In the genomic region with DNA sequence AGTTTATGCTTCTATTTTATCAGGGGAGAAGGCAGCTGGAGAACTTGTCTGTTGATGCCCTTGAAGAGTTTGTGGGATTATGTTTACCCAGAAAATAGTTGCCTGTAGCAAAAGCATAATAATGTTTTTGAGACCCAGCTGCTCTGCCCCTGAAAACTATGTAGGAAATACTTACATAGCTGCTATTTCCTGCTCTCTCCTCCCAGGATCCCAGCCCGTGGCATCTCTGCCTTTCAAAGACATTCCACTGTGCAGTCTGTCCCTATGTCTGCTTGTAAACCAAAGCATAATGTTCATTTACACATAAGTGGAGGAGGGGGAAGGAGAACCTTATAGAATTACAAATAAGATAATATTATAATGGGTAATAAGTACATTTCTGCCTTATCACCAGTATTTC, we compare ENCODE assay signal across 25 cellular contexts.
DNase-seq lines count a peak whose midpoint lies in the region; TF ChIP-seq lines count a peak whose summit lies in the region.
"Had no signal": no experiment of that assay in that cellular context is flagged by ENCODE, and none has a peak within 500 bp of the region (broad histone marks: within the 10 kb centered on the region; RNA-seq: fewer than 3 reads in every experiment).

No MANE protein-coding gene starts in this region.

- H3K4me3 ChIP-seq in adipocyte (ENCODE audit: low read length) (no peak overlapping the region), fibroblast of the aortic adventitia (ENCODE audit: low read depth, low read length) (no peak overlapping the region), trophoblast cell (ENCODE audit: low read depth, low read length) (no peak overlapping the region)
- H3K4me3 ChIP-seq: adrenal gland, coronary artery, heart left ventricle, ovary, PC-9, right lobe of liver, stomach, tibial nerve had no signal

- no peak overlapping the region for H4K91ac ChIP-seq in trophoblast cell (ENCODE audit: low read depth, low read length)

- H3K27me3 Mint-ChIP-seq in HFFc6 (ENCODE audit: insufficient read depth) = no peaks in the 10 kb centered on the region; the same call in 1 of the 2 replicates
- H3K27me3 Mint-ChIP-seq in activated naive CD4-positive, alpha-beta T cell treated with anti-CD3 and anti-CD28 coated beads, Interleukin-2, amount 10 ng/mL, durations not matched to agents 7 days and 5 days = no peaks in the 10 kb centered on the region
- H3K27me3 Mint-ChIP-seq: activated CD4-positive, alpha-beta T cell treated with anti-CD3 and anti-CD28 coated beads for 36 hours; natural killer cell treated with Interleukin-12 subunit alpha and Interleukin-12 subunit beta and Interleukin-15 and Interleukin-18, amount 100 ng/mL, for 72 hours had no signal

- no peak overlapping the region for H4K12ac ChIP-seq in trophoblast cell (ENCODE audit: low read depth, low read length)

- H3K36me3 Mint-ChIP-seq in HFFc6 (ENCODE audit: low read depth) = peaks cover 9% of the 10 kb centered on the region; the same call in 1 of the 2 replicates
- H3K36me3 Mint-ChIP-seq in activated naive CD4-positive, alpha-beta T cell treated with anti-CD3 and anti-CD28 coated beads, Interleukin-2, amount 10 ng/mL, durations not matched to agents 7 days and 5 days = no peaks in the 10 kb centered on the region
- H3K36me3 Mint-ChIP-seq: CD14-positive monocyte; natural killer cell treated with Interleukin-12 subunit alpha and Interleukin-12 subunit beta and Interleukin-15 and Interleukin-18, amount 100 ng/mL, for 72 hours had no signal

- H3K4me1 ChIP-seq in adipocyte (ENCODE audit: control insufficient read depth, insufficient read depth, low read length) = no peaks in the 10 kb centered on the region
- no peaks in the 10 kb centered on the region for H3K4me1 ChIP-seq in trophoblast cell (ENCODE audit: control insufficient read depth in 1 of 2, insufficient read depth in 2 of 2, low read length in 2 of 2)
- H3K4me1 ChIP-seq: adrenal gland, heart left ventricle, right lobe of liver, stomach, tibial nerve had no signal

- peak overlapping the region; percentile 20 for H3K27ac ChIP-seq in trophoblast cell (ENCODE audit: low read depth, low read length)
- H3K27ac ChIP-seq: adrenal gland, coronary artery, heart left ventricle, ovary, PC-9, right lobe of liver, stomach, tibial nerve had no signal

- H2BK12ac ChIP-seq in trophoblast cell (ENCODE audit: low read length) = no peak overlapping the region

- TF ChIP-seq CTCF in HFFc6 (IDR thresholded peaks at IDR 0.05) (no peak), fibroblast of the aortic adventitia (IDR thresholded peaks at IDR 0.05; ENCODE audit: insufficient read depth, low read length) (no peak)

- DNase-seq in HFFc6 (no peak), adipocyte (ENCODE audit: low read depth) (peak; percentile 46), fibroblast of the aortic adventitia (ENCODE audit: low read depth) (peak; percentile 22), trophoblast cell (no peak), NCI-H1436 (lab: John Stamatoyannopoulos, UW) (no peak), NCI-H2196 (lab: John Stamatoyannopoulos, UW; ENCODE audit: unreplicated experiment) (no peak)
- no peak for DNase-seq in activated naive CD4-positive, alpha-beta T cell treated with anti-CD3 and anti-CD28 coated beads, Interleukin-2, amount 10 ng/mL, durations not matched to agents 7 days and 5 days
- no peak for DNase-seq in activated CD4-positive, alpha-beta T cell treated with anti-CD3 and anti-CD28 coated beads, Interleukin-2, amount 50 U/mL, for 48 hours
- DNase-seq: activated CD4-positive, alpha-beta T cell treated with anti-CD3 and anti-CD28 coated beads for 36 hours; activated CD8-positive, alpha-beta memory T cell treated with anti-CD3 and anti-CD28 coated beads for 24 hours; activated gamma-delta T cell; activated T-cell treated with anti-CD3 and anti-CD28 coated beads, Interleukin-2, amount 50 U/mL, for 1 hour; adrenal gland; heart left ventricle; NCI-H2081 treated with DMSO at 0.1 percent for 48 hours; NCI-H446; ovary; PC-9; right lobe of liver; SHP77 treated with DMSO at 0.1 percent for 48 hours; stomach had no signal

- H3K18ac ChIP-seq in trophoblast cell (ENCODE audit: low read length) = no peak overlapping the region

- H3K36me3 ChIP-seq in adipocyte (ENCODE audit: control insufficient read depth, insufficient read depth, low read length, severe bottlenecking) (no peaks in the 10 kb centered on the region), trophoblast cell (ENCODE audit: control insufficient read depth in 1 of 2, insufficient read depth in 2 of 2, low read length in 2 of 2) (no peaks in the 10 kb centered on the region)
- H3K36me3 ChIP-seq: adrenal gland, heart left ventricle, ovary, right lobe of liver, stomach, tibial nerve had no signal

- H3K4me2 ChIP-seq in trophoblast cell (ENCODE audit: low read length) = no peak overlapping the region
- H3K4me2 ChIP-seq: PC-9 had no signal

- no peaks in the 10 kb centered on the region for H3K27me3 ChIP-seq in adipocyte (replicated peaks; ENCODE audit: control insufficient read depth, insufficient read depth, low read length)
- H3K27me3 ChIP-seq in trophoblast cell (ENCODE audit: insufficient read depth, low read length) = no peaks in the 10 kb centered on the region
- H3K27me3 ChIP-seq: adrenal gland, heart left ventricle, ovary, right lobe of liver, stomach, tibial nerve had no signal

- H4K8ac ChIP-seq in trophoblast cell (ENCODE audit: low read depth, low read length) = no peak overlapping the region

- H3K79me2 ChIP-seq in trophoblast cell (ENCODE audit: control insufficient read depth, insufficient read depth, low read length, poor library complexity) = no peaks in the 10 kb centered on the region

- no peak overlapping the region for H2AK5ac ChIP-seq in trophoblast cell (ENCODE audit: low read length)

- H3K4me1 Mint-ChIP-seq in HFFc6 (ENCODE audit: low read depth) = peaks cover 23% of the 10 kb centered on the region
- no peaks in the 10 kb centered on the region for H3K4me1 Mint-ChIP-seq in activated naive CD4-positive, alpha-beta T cell treated with anti-CD3 and anti-CD28 coated beads, Interleukin-2, amount 10 ng/mL, durations not matched to agents 7 days and 5 days
- H3K4me1 Mint-ChIP-seq: activated CD4-positive, alpha-beta T cell treated with anti-CD3 and anti-CD28 coated beads for 36 hours; CD14-positive monocyte had no signal

- no peaks in the 10 kb centered on the region for H3K9me3 Mint-ChIP-seq in HFFc6
- H3K9me3 Mint-ChIP-seq in activated naive CD4-positive, alpha-beta T cell treated with anti-CD3 and anti-CD28 coated beads, Interleukin-2, amount 10 ng/mL, durations not matched to agents 7 days and 5 days = peaks cover 4% of the 10 kb centered on the region
- H3K9me3 Mint-ChIP-seq: CD14-positive monocyte had no signal

- no peaks in the 10 kb centered on the region for H3K79me1 ChIP-seq in trophoblast cell (ENCODE audit: low read length)

- H3K27ac Mint-ChIP-seq in HFFc6 = peak overlapping the region; percentile 38; the same call in 1 of the 2 replicates
- no peak overlapping the region for H3K27ac Mint-ChIP-seq in activated naive CD4-positive, alpha-beta T cell treated with anti-CD3 and anti-CD28 coated beads, Interleukin-2, amount 10 ng/mL, durations not matched to agents 7 days and 5 days
- H3K27ac Mint-ChIP-seq: activated CD4-positive, alpha-beta T cell treated with anti-CD3 and anti-CD28 coated beads for 36 hours; CD14-positive monocyte; natural killer cell treated with Interleukin-12 subunit alpha and Interleukin-12 subunit beta and Interleukin-15 and Interleukin-18, amount 100 ng/mL, for 72 hours had no signal

- H2BK5ac ChIP-seq in trophoblast cell (ENCODE audit: low read depth, low read length, poor library complexity) = no peak overlapping the region

- H3K23ac ChIP-seq in trophoblast cell (ENCODE audit: low read length) = no peak overlapping the region

- H3K9ac ChIP-seq in adipocyte (ENCODE audit: low read length) = no peak overlapping the region
- no peak overlapping the region for H3K9ac ChIP-seq in trophoblast cell (ENCODE audit: low read length)

- no peak overlapping the region for H2BK120ac ChIP-seq in trophoblast cell (ENCODE audit: insufficient read depth, low read length, poor library complexity)

- H3K4me3 Mint-ChIP-seq in HFFc6 = no peak overlapping the region
- H3K4me3 Mint-ChIP-seq in activated naive CD4-positive, alpha-beta T cell treated with anti-CD3 and anti-CD28 coated beads, Interleukin-2, amount 10 ng/mL, durations not matched to agents 7 days and 5 days = no peak overlapping the region
- H3K4me3 Mint-ChIP-seq: activated CD4-positive, alpha-beta T cell treated with anti-CD3 and anti-CD28 coated beads for 36 hours; CD14-positive monocyte; natural killer cell treated with Interleukin-12 subunit alpha and Interleukin-12 subunit beta and Interleukin-15 and Interleukin-18, amount 100 ng/mL, for 72 hours had no signal

- H2AFZ ChIP-seq in trophoblast cell (ENCODE audit: insufficient read depth, low read length, poor library complexity) = no peak overlapping the region
- H2AFZ ChIP-seq: PC-9 had no signal

- WGBS in trophoblast cell (ENCODE audit: extremely low coverage, insufficient coverage, insufficient read length) = no CpG with 5 or more reads among the region's 1 CpG

- H3K9me3 ChIP-seq in adipocyte (ENCODE audit: control insufficient read depth, low read length) = no peaks in the 10 kb centered on the region
- no peaks in the 10 kb centered on the region for H3K9me3 ChIP-seq in trophoblast cell (ENCODE audit: insufficient read depth, low read depth, low read length)
- H3K9me3 ChIP-seq: adrenal gland, heart left ventricle, ovary, right lobe of liver, stomach, tibial nerve had no signal

- no peak overlapping the region for H3K4ac ChIP-seq in trophoblast cell (ENCODE audit: low read depth, low read length)

- CTCF ChIA-PET in activated naive CD4-positive, alpha-beta T cell treated with anti-CD3 and anti-CD28 coated beads, Interleukin-2, amount 10 ng/mL, durations not matched to agents 7 days and 5 days (lab: Charles Lee) = no interaction called here

- no peak overlapping the region for H3K14ac ChIP-seq in trophoblast cell (ENCODE audit: low read length)

Comparison
In these comparisons a context has a peak if more than half of its experiments do, and no peak if none do; other contexts are left out.
1. DNase-seq: peak in adipocyte (single experiment) and fibroblast of the aortic adventitia (single experiment); none in HFFc6 (single experiment), trophoblast cell (0 of 2), activated naive CD4-positive, alpha-beta T cell treated with anti-CD3 and anti-CD28 coated beads, Interleukin-2, amount 10 ng/mL, durations not matched to agents 7 days and 5 days (single experiment), activated CD4-positive, alpha-beta T cell treated with anti-CD3 and anti-CD28 coated beads, Interleukin-2, amount 50 U/mL, for 48 hours (0 of 2), NCI-H1436 (single experiment) and NCI-H2196 (single experiment).